9 cellular contexts compared by ENCODE assay signal in the genomic region with DNA sequence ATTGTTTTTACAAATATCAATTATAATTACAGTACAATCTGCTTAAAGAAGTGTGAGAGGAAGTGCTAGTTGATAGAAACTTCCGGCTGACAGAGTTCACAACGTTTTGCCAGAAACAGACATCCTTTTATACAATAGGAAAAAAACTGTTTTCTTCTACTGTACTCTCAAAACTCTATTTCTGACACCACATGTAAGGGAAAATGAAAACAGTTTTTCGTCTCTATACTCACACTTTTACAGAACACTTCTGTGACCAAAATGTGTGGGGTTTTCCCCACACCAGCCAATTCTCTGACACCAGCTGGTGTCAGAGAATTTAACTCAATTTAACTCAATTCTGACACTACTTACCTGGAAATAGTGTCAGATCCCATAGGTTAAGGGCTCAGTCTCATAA. TPM values are rescaled to one million over a fixed set of nuclear protein-coding genes. Genes with fewer than 3 reads are reported as not detected.
DNase-seq lines count a peak whose midpoint lies in the region; ATAC-seq and TF ChIP-seq lines count a peak whose summit lies in the region.
"Had no signal": no experiment of that assay in that cellular context is flagged by ENCODE, and none has a peak within 500 bp of the region (broad histone marks: within the 10 kb centered on the region; RNA-seq: fewer than 3 reads in every experiment).

No MANE protein-coding gene starts in this region.

- ATAC-seq in GM19395 (IDR thresholded peaks at IDR 0.05; ENCODE audit: unreplicated experiment) (peak; percentile 95), HG03280 (IDR thresholded peaks at IDR 0.05; ENCODE audit: unreplicated experiment) (peak; percentile 87)

- H3K36me3 Mint-ChIP-seq in CD14-positive monocyte, result no peaks in the 10 kb centered on the region
- no peaks in the 10 kb centered on the region for H3K36me3 Mint-ChIP-seq in activated naive CD4-positive, alpha-beta T cell treated with anti-CD3 and anti-CD28 coated beads for 36 hours (ENCODE audit: low read depth)

- H3K4me3 ChIP-seq in MG63, result no peak overlapping the region
- H3K4me3 ChIP-seq: SJSA1 had no signal

- in situ Hi-C loops in ACHN (cut with HindIII; ENCODE audit: low pct_ligation_motif_present, low pct_unique_long_range_greater_than_20kb, low sequenced_read_pairs), result no loop called here

- DNase-seq in CD14-positive monocyte (ENCODE audit: low spot score) (no peak), ACHN (no peak), MG63 (no peak), NAMALWA (ENCODE audit: low spot score) (no peak), GDM1 (lab: John Stamatoyannopoulos, UW) (no peak)
- DNase-seq in activated naive CD4-positive, alpha-beta T cell treated with anti-CD3 and anti-CD28 coated beads for 36 hours, result peak; percentile 69

- no peak for TF ChIP-seq CTCF in CD14-positive monocyte (IDR thresholded peaks at IDR 0.05)

- intact Hi-C loops in CD14-positive monocyte (cut with micrococcal nuclease), result no loop called here
- intact Hi-C loops in activated naive CD4-positive, alpha-beta T cell treated with anti-CD3 and anti-CD28 coated beads for 36 hours (cut with micrococcal nuclease), result loop anchor here (1.0 to 2.0 kb wide), 8 partner anchors 9 to 194 kb away; partner anchors contain the start of genes HIF1A and SNAPC1

- H3K27ac Mint-ChIP-seq in CD14-positive monocyte, result peak overlapping the region in 5 of 7 donors; percentile 19 to 78 (median 45)
- H3K27ac Mint-ChIP-seq in activated naive CD4-positive, alpha-beta T cell treated with anti-CD3 and anti-CD28 coated beads for 36 hours, result no peak overlapping the region

- CTCF ChIA-PET in activated naive CD4-positive, alpha-beta T cell treated with anti-CD3 and anti-CD28 coated beads for 36 hours (lab: Charles Lee), result interaction anchor here (1.0 to 1.1 kb wide), 2 partner anchors 194 to 196 kb away, joined by 3 to 4 read pairs; no protein-coding TSS in a partner anchor

- H3K4me1 Mint-ChIP-seq in CD14-positive monocyte, result peaks cover 5% of the 10 kb centered on the region
- peaks cover 25% of the 10 kb centered on the region for H3K4me1 Mint-ChIP-seq in activated naive CD4-positive, alpha-beta T cell treated with anti-CD3 and anti-CD28 coated beads for 36 hours (ENCODE audit: low read depth)

- H3K36me3 ChIP-seq in MG63, result no peaks in the 10 kb centered on the region
- H3K36me3 ChIP-seq: SJSA1 had no signal

- no peaks in the 10 kb centered on the region for H3K9me3 Mint-ChIP-seq in CD14-positive monocyte
- H3K9me3 Mint-ChIP-seq in activated naive CD4-positive, alpha-beta T cell treated with anti-CD3 and anti-CD28 coated beads for 36 hours, result no peaks in the 10 kb centered on the region

- no peaks in the 10 kb centered on the region for H3K27me3 Mint-ChIP-seq in CD14-positive monocyte (ENCODE audit: low read depth in 3 of 3)
- no peaks in the 10 kb centered on the region for H3K27me3 Mint-ChIP-seq in activated naive CD4-positive, alpha-beta T cell treated with anti-CD3 and anti-CD28 coated beads for 36 hours (ENCODE audit: low read depth)

- no peaks in the 10 kb centered on the region for H3K27me3 ChIP-seq in MG63
- H3K27me3 ChIP-seq: SJSA1 had no signal

- H3K9me3 ChIP-seq in MG63, result no peaks in the 10 kb centered on the region
- H3K9me3 ChIP-seq: SJSA1 had no signal

- peak overlapping the region in 1 of 2 donors; percentile 52 for H3K4me3 Mint-ChIP-seq in CD14-positive monocyte
- peak overlapping the region; percentile 35 for H3K4me3 Mint-ChIP-seq in activated naive CD4-positive, alpha-beta T cell treated with anti-CD3 and anti-CD28 coated beads for 36 hours

RNA-seq across cellular contexts. Expression of gene HIF1A, which starts 24.2 kb away (rescaled TPM):
- 100 to 1,000 TPM in 1 of 2 donors, 10 to 100 TPM in 1; 79.0 to 137 TPM for polyA plus RNA-seq in CD14-positive monocyte
- total RNA-seq in activated naive CD4-positive, alpha-beta T cell treated with anti-CD3 and anti-CD28 coated beads for 36 hours, result 100 to 1,000 TPM; 398 to 417 TPM
- 58.5 and 77.4 TPM in 2 replicates for total RNA-seq in MG63 (2014; rRNA removed; shearing (Covaris generic); ENCODE audit: low replicate concordance)
